ENCODE assay signal across 10 cellular contexts in the genomic region with DNA sequence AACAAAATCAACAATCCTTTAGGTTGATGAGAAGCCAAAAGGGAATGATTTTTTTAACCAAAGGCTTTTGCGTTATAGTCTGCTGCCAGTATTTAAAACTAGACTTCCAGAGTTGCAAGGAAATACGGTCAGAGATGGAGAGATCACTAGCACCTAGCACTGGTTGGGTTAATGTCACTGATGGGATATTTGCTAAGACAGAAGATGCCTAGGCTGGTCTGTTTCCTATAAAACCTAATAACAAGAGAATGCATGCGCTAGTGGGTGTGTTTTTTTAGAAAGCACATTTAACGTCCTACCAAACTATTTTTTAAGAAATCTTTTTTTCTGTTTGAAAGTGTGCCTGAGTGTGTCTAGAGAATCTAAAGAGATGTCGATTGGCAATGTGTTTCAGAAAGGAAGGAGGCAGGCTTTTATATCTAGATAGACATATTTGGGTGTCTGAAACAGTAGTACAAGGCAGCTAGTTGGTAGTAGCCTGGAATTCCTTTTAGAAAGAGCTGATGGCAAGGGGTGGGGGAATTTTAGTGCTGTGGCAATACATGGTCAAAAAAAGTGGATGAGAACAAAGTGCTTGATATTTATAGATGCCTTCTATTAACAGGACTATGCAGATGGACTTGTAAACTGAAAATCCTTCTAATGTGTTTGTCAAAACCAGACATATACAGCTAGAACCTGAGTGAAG. TPM values are rescaled to one million over a fixed set of nuclear protein-coding genes. Genes with fewer than 3 reads are reported as not detected.
A peak's percentile ranks its signal among the peaks of the same experiment; 100 is the strongest.
DNase-seq lines count a peak whose midpoint lies in the region; ATAC-seq and TF ChIP-seq lines count a peak whose summit lies in the region.
"Had no signal": no experiment of that assay in that cellular context is flagged by ENCODE, and none has a peak within 500 bp of the region (broad histone marks: within the 10 kb centered on the region; RNA-seq: fewer than 3 reads in every experiment).

No MANE protein-coding gene starts in this region.

- H3K9me3 ChIP-seq in Caco-2 (no peaks in the 10 kb centered on the region), left ventricle myocardium inferior (replicated peaks) (no peaks in the 10 kb centered on the region), prostate gland (no peaks in the 10 kb centered on the region)

- no TSS peak for BruUV-seq in Caco-2 (replicated peaks; lab: Mats Ljungman, UMichigan)

- H3K9me3 Mint-ChIP-seq in Caco-2 (ENCODE audit: unreplicated experiment) = no peaks in the 10 kb centered on the region
- no peaks in the 10 kb centered on the region for H3K9me3 Mint-ChIP-seq in naive thymus-derived CD8-positive, alpha-beta T cell

- peaks cover 31% of the 10 kb centered on the region for H3K4me1 ChIP-seq in Caco-2
- peaks cover 71% of the 10 kb centered on the region for H3K4me1 ChIP-seq in left ventricle myocardium inferior
- peaks cover 7% of the 10 kb centered on the region for H3K4me1 ChIP-seq in prostate gland (replicated peaks)

- H3K27me3 Mint-ChIP-seq in Caco-2 (ENCODE audit: insufficient read depth, unreplicated experiment) = no peaks in the 10 kb centered on the region
- H3K27me3 Mint-ChIP-seq in naive thymus-derived CD8-positive, alpha-beta T cell = peaks cover 0 to 7% (median 2%) of the 10 kb centered on the region in 5 donors

- POLR2A ChIA-PET in Caco-2 (lab: Charles Lee) = interaction anchor here (1.4 kb wide), 1 partner anchor 64 kb away, joined by 3 read pairs; no protein-coding TSS in a partner anchor
- POLR2A ChIA-PET in naive thymus-derived CD8-positive, alpha-beta T cell (lab: Charles Lee) = no interaction called here

- H3K27ac ChIP-seq in left ventricle myocardium inferior (replicated peaks) (peak overlapping the region; percentile 89), prostate gland (peak overlapping the region; percentile 85 to 88)

- peak overlapping the region; percentile 79 for H3K27ac Mint-ChIP-seq in Caco-2 (ENCODE audit: unreplicated experiment)
- H3K27ac Mint-ChIP-seq in naive thymus-derived CD8-positive, alpha-beta T cell = no peak overlapping the region

- intact Hi-C loops in Caco-2 (cut with micrococcal nuclease; ENCODE audit: unreplicated experiment) (no loop called here), left ventricle myocardium inferior (cut with micrococcal nuclease) (no loop called here), prostate gland (cut with DNase I) (loop anchor here (5.0 to 10.0 kb wide), 4 partner anchors 47 to 167 kb away; no protein-coding TSS in a partner anchor)

- TF ChIP-seq CTCF in Caco-2 (IDR thresholded peaks at IDR 0.05; ENCODE audit: insufficient read depth in 1 of 2, low read depth in 1 of 2, low read length in 1 of 2, severe bottlenecking in 1 of 2, unreplicated experiment in 1 of 2) (no peak), astrocyte of the cerebellum (IDR thresholded peaks at IDR 0.05; ENCODE audit: low read depth, low read length, missing control alignments) (no peak), left ventricle myocardium inferior (IDR thresholded peaks at IDR 0.05; ENCODE audit: borderline replicate concordance) (no peak), prostate gland (IDR thresholded peaks at IDR 0.05) (no peak)

- no peak for ATAC-seq in naive thymus-derived CD8-positive, alpha-beta T cell

- in situ Hi-C loops in astrocyte of the cerebellum (cut with HindIII; ENCODE audit: low sequenced_read_pairs) = no loop called here

- CTCF ChIA-PET in Caco-2 (lab: Charles Lee) = no interaction called here

- peak overlapping the region; percentile 79 for H3K4me3 Mint-ChIP-seq in Caco-2 (ENCODE audit: unreplicated experiment)
- no peak overlapping the region for H3K4me3 Mint-ChIP-seq in naive thymus-derived CD8-positive, alpha-beta T cell

- H3K4me3 ChIP-seq in Caco-2 (ENCODE audit: low read depth, low read length) = peak overlapping the region; percentile 22
- H3K4me3 ChIP-seq in astrocyte of the cerebellum (ENCODE audit: low read depth, low read length) = peak overlapping the region; percentile 79
- H3K4me3 ChIP-seq in left ventricle myocardium inferior = peak overlapping the region; percentile 76
- H3K4me3 ChIP-seq in prostate gland = peak overlapping the region; percentile 40 to 57

- no peak for TF ChIP-seq POLR2A in prostate gland (IDR thresholded peaks at IDR 0.05)

- 7% methylated on average over 5 of the region's 5 CpGs for WGBS in prostate gland

- H3K36me3 ChIP-seq in Caco-2 (ENCODE audit: control insufficient read depth, insufficient read depth, low read length) (no peaks in the 10 kb centered on the region), left ventricle myocardium inferior (peaks cover 10% of the 10 kb centered on the region), prostate gland (no peaks in the 10 kb centered on the region)

- DNase-seq in Caco-2 (no peak), astrocyte of the cerebellum (ENCODE audit: low read depth) (no peak), left ventricle myocardium inferior (no peak), prostate gland (ENCODE audit: low spot score) (no peak), glomerular visceral epithelial cell (ENCODE audit: extremely low spot score) (no peak), SKM-1 treated with dmso at 0.1 percent for 144 hours (lab: John Stamatoyannopoulos, UW; ENCODE audit: unreplicated experiment) (no peak), dermis blood vessel endothelial cell (no peak)
- no peak for DNase-seq in naive thymus-derived CD8-positive, alpha-beta T cell
- DNase-seq: activated T-cell treated with anti-CD3 and anti-CD28 coated beads for 4 hours, COR-L47 had no signal

- no peaks in the 10 kb centered on the region for H3K27me3 ChIP-seq in Caco-2 (replicated peaks; ENCODE audit: control insufficient read depth, insufficient read depth, low read length)
- H3K27me3 ChIP-seq in left ventricle myocardium inferior (ENCODE audit: low read depth) = no peaks in the 10 kb centered on the region
- no peaks in the 10 kb centered on the region for H3K27me3 ChIP-seq in prostate gland (replicated peaks; ENCODE audit: insufficient read depth)

- peaks cover 30% of the 10 kb centered on the region for H3K4me1 Mint-ChIP-seq in Caco-2 (ENCODE audit: low read depth, unreplicated experiment)
- H3K4me1 Mint-ChIP-seq in naive thymus-derived CD8-positive, alpha-beta T cell = peaks cover 0 to 4% (median 2%) of the 10 kb centered on the region in 4 donors

- H3K36me3 Mint-ChIP-seq in Caco-2 (ENCODE audit: insufficient read depth, unreplicated experiment) = peaks cover 9% of the 10 kb centered on the region
- peaks cover 0 to 4% (median 2%) of the 10 kb centered on the region in 3 donors for H3K36me3 Mint-ChIP-seq in naive thymus-derived CD8-positive, alpha-beta T cell

RNA-seq across cellular contexts. Expression of a gene that starts 0.9 kb away (rescaled TPM):
- total RNA-seq in Caco-2 (2022) (140 and 155 TPM in 2 replicates), left ventricle myocardium inferior (122 TPM), prostate gland (100 to 1,000 TPM; 307 to 314 TPM), dermis blood vessel endothelial cell (228 and 258 TPM in 2 replicates)
- not detected for total RNA-seq in naive thymus-derived CD8-positive, alpha-beta T cell
- polyA plus RNA-seq in naive thymus-derived CD8-positive, alpha-beta T cell = not detected

Comparison
In these comparisons a context has a peak if more than half of its experiments do, and no peak if none do; other contexts are left out.
1. H3K4me3 ChIP-seq: peak in every context shown above with its lines; median percentile 79 in astrocyte of the cerebellum; 76 in left ventricle myocardium inferior; 48 in prostate gland; 22 in Caco-2.
2. RNA of a gene that starts 0.9 kb away (total RNA-seq): 307 to 314 TPM in prostate gland, 228 to 258 TPM in dermis blood vessel endothelial cell, 140 to 155 TPM in Caco-2 and 122 TPM in left ventricle myocardium inferior (single experiment); not detected in naive thymus-derived CD8-positive, alpha-beta T cell; every median in the first group is over 10 times any median in the second.